In genomic region chr3:76324101-76324500, GRCh38 we compare ENCODE assay signal across 16 cellular contexts.
DNase-seq lines count a peak whose midpoint lies in the region; ATAC-seq and TF ChIP-seq lines count a peak whose summit lies in the region.
"Had no signal": no experiment of that assay in that cellular context is flagged by ENCODE, and none has a peak within 500 bp of the region (broad histone marks: within the 10 kb centered on the region; RNA-seq: fewer than 3 reads in every experiment).

No MANE protein-coding gene starts in this region.

- H3K56ac ChIP-seq in IMR-90 (ENCODE audit: extremely low read depth, insufficient read depth, low read length) (no peak overlapping the region), mesendoderm (ENCODE audit: low read length) (no peak overlapping the region)

- no peaks in the 10 kb centered on the region for H4K20me1 ChIP-seq in IMR-90 (ENCODE audit: insufficient read depth, low read length)

- dilution Hi-C loops in IMR-90 (cut with HindIII; ENCODE audit: low sequenced_read_pairs, unreplicated experiment), result no loop called here

- no peak overlapping the region for H3K4me2 ChIP-seq in IMR-90 (ENCODE audit: low read depth, low read length)
- no peak overlapping the region for H3K4me2 ChIP-seq in mesendoderm (ENCODE audit: low read length)

- TF ChIP-seq RAD21 in IMR-90 (IDR thresholded peaks at IDR 0.05; ENCODE audit: low read length), result no peak

- CTCF ChIA-PET in IMR-90 (lab: Yijun Ruan, JAX), result no interaction called here

- H2AK5ac ChIP-seq in IMR-90 (ENCODE audit: low read depth, low read length), result no peak overlapping the region
- H2AK5ac ChIP-seq in mesendoderm (ENCODE audit: low read length), result no peak overlapping the region

- H4K8ac ChIP-seq in IMR-90 (ENCODE audit: low read depth in 2 of 2, low read length in 2 of 2), result no peak overlapping the region
- no peak overlapping the region for H4K8ac ChIP-seq in mesendoderm (ENCODE audit: low read depth, low read length)

- no peak overlapping the region for H3K14ac ChIP-seq in IMR-90 (replicated peaks; ENCODE audit: low read depth, low read length)

- TF ChIP-seq POLR2A in IMR-90 (IDR thresholded peaks at IDR 0.05; ENCODE audit: low read depth, low read length) (no peak), spleen (IDR thresholded peaks at IDR 0.05) (no peak)

- H3K23ac ChIP-seq in IMR-90 (ENCODE audit: low read depth, low read length), result no peak overlapping the region
- no peak overlapping the region for H3K23ac ChIP-seq in mesendoderm (ENCODE audit: low read length)

- TF ChIP-seq CTCF in IMR-90 (conservative IDR thresholded peaks at IDR 0.05; ENCODE audit: low read depth, low read length) (no peak), astrocyte of the spinal cord (IDR thresholded peaks at IDR 0.05; ENCODE audit: low read depth, low read length) (no peak), spleen (IDR thresholded peaks at IDR 0.05 in 8 of 11, conservative IDR thresholded peaks at IDR 0.05 in 3 of 11) (no peak)

- H3K18ac ChIP-seq in IMR-90 (ENCODE audit: low read depth, low read length) (no peak overlapping the region), mesendoderm (ENCODE audit: low read length) (no peak overlapping the region)

- H3K9me1 ChIP-seq in IMR-90 (ENCODE audit: insufficient read depth, low read length), result no peaks in the 10 kb centered on the region

- no peaks in the 10 kb centered on the region for H3K36me3 ChIP-seq in IMR-90 (ENCODE audit: control insufficient read depth, insufficient read depth, low read length)
- no peaks in the 10 kb centered on the region for H3K36me3 ChIP-seq in spleen
- no peaks in the 10 kb centered on the region for H3K36me3 ChIP-seq in mesendoderm (ENCODE audit: control insufficient read depth, insufficient read depth, low read length)
- H3K36me3 ChIP-seq: BE2C, HAP-1 had no signal

- H4K91ac ChIP-seq in IMR-90 (ENCODE audit: insufficient read depth, low read depth, low read length), result no peak overlapping the region

- no peaks in the 10 kb centered on the region for H3K27me3 ChIP-seq in IMR-90 (ENCODE audit: control insufficient read depth, insufficient read depth, low read length)
- H3K27me3 ChIP-seq in spleen (replicated peaks in 1 of 7), result no peaks in the 10 kb centered on the region
- H3K27me3 ChIP-seq in mesendoderm (ENCODE audit: insufficient read depth, low read length, poor library complexity), result no peaks in the 10 kb centered on the region
- H3K27me3 ChIP-seq: BE2C had no signal

- H2AFZ ChIP-seq in IMR-90 (replicated peaks; ENCODE audit: low read length, poor library complexity), result no peak overlapping the region

- intact Hi-C loops in IMR-90 (cut with micrococcal nuclease) (no loop called here), spleen (cut with DNase I; ENCODE audit: low total_unique reads) (no loop called here)

- H4K5ac ChIP-seq in IMR-90 (ENCODE audit: low read depth, low read length), result no peak overlapping the region
- H4K5ac ChIP-seq in mesendoderm (ENCODE audit: low read length), result no peak overlapping the region

- H3K79me2 ChIP-seq in mesendoderm (ENCODE audit: control insufficient read depth, insufficient read depth, low read length), result no peaks in the 10 kb centered on the region

- H3K9me3 ChIP-seq in IMR-90 (ENCODE audit: control insufficient read depth, insufficient read depth, low read length) (no peaks in the 10 kb centered on the region), spleen (peaks cover 0 to 8% (median under 1%) of the 10 kb centered on the region in 8 donors)
- H3K9me3 ChIP-seq: BE2C, Caco-2, HAP-1 had no signal

- H3K4me3 ChIP-seq in IMR-90 (ENCODE audit: insufficient read depth, low read depth, low read length) (no peak overlapping the region), astrocyte of the spinal cord (ENCODE audit: low read depth, low read length) (no peak overlapping the region), spleen (no peak overlapping the region), mesendoderm (ENCODE audit: low read length) (no peak overlapping the region)
- H3K4me3 ChIP-seq: HAP-1 had no signal

- in situ Hi-C loops in IMR-90 (cut with MboI; ENCODE audit: low sequenced_read_pairs), result no loop called here
- in situ Hi-C loops in astrocyte of the spinal cord (cut with HindIII; ENCODE audit: low sequenced_read_pairs), result no loop called here

- no peak overlapping the region for H2BK20ac ChIP-seq in IMR-90 (ENCODE audit: low read depth, low read length)

- DNase-seq in COLO829 (ENCODE audit: low spot score) (peak; percentile 84), IMR-90 (peak; percentile 64), astrocyte of the spinal cord (ENCODE audit: low read depth, low spot score) (peak; percentile 17), iris pigment epithelial cell (ENCODE audit: low read depth) (peak; percentile 75), NK-92 (lab: John Stamatoyannopoulos, UW; ENCODE audit: unreplicated experiment) (no peak), spleen (no peak), NCI-H2227 (lab: John Stamatoyannopoulos, UW; ENCODE audit: unreplicated experiment) (no peak), mesendoderm (no peak)
- DNase-seq: BE2C; Caco-2; CD8-positive, alpha-beta T cell; DMS 273 treated with DMSO at 0.1 percent for 48 hours; GOT3; HFFc6; KBM-7 had no signal

- no CpG with 5 or more reads among the region's 4 CpGs for WGBS in IMR-90 (ENCODE audit: extremely low coverage in 2 of 2, insufficient read length in 1 of 2), 2 experiments
- WGBS in spleen, 5 donors, result 77 to 86% (median 84%) methylated on average over 4 of the region's 4 CpGs
- WGBS in mesendoderm (ENCODE audit: extremely low coverage, insufficient coverage, low lambda C conversion rate), result no CpG with 5 or more reads among the region's 4 CpGs

- ATAC-seq in IMR-90 (ENCODE audit: low read depth), result no peak
- ATAC-seq: CD8-positive, alpha-beta T cell had no signal

- H2AK9ac ChIP-seq in IMR-90 (replicated peaks; ENCODE audit: low read depth, low read length, poor library complexity), result no peak overlapping the region

- BruUV-seq in IMR-90 (replicated peaks; lab: Mats Ljungman, UMichigan), result no TSS peak

- POLR2A ChIA-PET in IMR-90 (lab: Charles Lee; ENCODE audit: unreplicated experiment), result no interaction called here

- H3K4ac ChIP-seq in IMR-90 (ENCODE audit: low read depth, low read length) (no peak overlapping the region), mesendoderm (ENCODE audit: low read depth, low read length) (no peak overlapping the region)

- H3K4me1 ChIP-seq in IMR-90 (ENCODE audit: control insufficient read depth, insufficient read depth, low read length) (no peaks in the 10 kb centered on the region), spleen (no peaks in the 10 kb centered on the region), mesendoderm (ENCODE audit: control insufficient read depth, low read depth, low read length) (no peaks in the 10 kb centered on the region)
- H3K4me1 ChIP-seq: BE2C, Caco-2, HAP-1 had no signal

- no peak overlapping the region for H3K27ac ChIP-seq in IMR-90 (ENCODE audit: insufficient read depth, low read length)
- H3K27ac ChIP-seq in spleen, result no peak overlapping the region
- H3K27ac ChIP-seq in mesendoderm (ENCODE audit: low read depth, low read length), result no peak overlapping the region

- H3K9ac ChIP-seq in IMR-90 (ENCODE audit: low read depth, low read length), result no peak overlapping the region
- no peak overlapping the region for H3K9ac ChIP-seq in mesendoderm (ENCODE audit: low read length)

- H2BK15ac ChIP-seq in IMR-90 (ENCODE audit: low read depth, low read length) (no peak overlapping the region), mesendoderm (replicated peaks; ENCODE audit: low read depth) (no peak overlapping the region)

- H3K79me1 ChIP-seq in IMR-90 (ENCODE audit: low read depth in 1 of 2, low read length in 2 of 2), result no peaks in the 10 kb centered on the region
- no peaks in the 10 kb centered on the region for H3K79me1 ChIP-seq in mesendoderm (ENCODE audit: low read length)

- H2BK120ac ChIP-seq in IMR-90 (ENCODE audit: low read depth, low read length) (no peak overlapping the region), mesendoderm (ENCODE audit: low read depth, low read length) (no peak overlapping the region)

- H2BK5ac ChIP-seq in IMR-90 (ENCODE audit: low read depth, low read length, poor library complexity, severe bottlenecking), result no peak overlapping the region
- no peak overlapping the region for H2BK5ac ChIP-seq in mesendoderm (ENCODE audit: low read length)

TF ChIP-seq in IMR-90, 13 proteins besides CTCF, POLR2A, EP300 and RAD21:
- TF ChIP-seq ELK1 (IDR thresholded peaks at IDR 0.05; ENCODE audit: borderline replicate concordance, low read depth, low read length) (no peak), FOS (IDR thresholded peaks at IDR 0.05; ENCODE audit: low read depth, low read length) (no peak), CEBPB (IDR thresholded peaks at IDR 0.05; ENCODE audit: low read depth, low read length) (no peak)

Comparison
In these comparisons a context has a peak if more than half of its experiments do, and no peak if none do; other contexts are left out.
1. DNase-seq: peak in COLO829 (single experiment), IMR-90 (single experiment), astrocyte of the spinal cord (single experiment) and iris pigment epithelial cell (single experiment); none in NK-92 (single experiment), spleen (single experiment), NCI-H2227 (single experiment) and mesendoderm (single experiment).